ENCODE assay signal across 8 cellular contexts in the genomic region with DNA sequence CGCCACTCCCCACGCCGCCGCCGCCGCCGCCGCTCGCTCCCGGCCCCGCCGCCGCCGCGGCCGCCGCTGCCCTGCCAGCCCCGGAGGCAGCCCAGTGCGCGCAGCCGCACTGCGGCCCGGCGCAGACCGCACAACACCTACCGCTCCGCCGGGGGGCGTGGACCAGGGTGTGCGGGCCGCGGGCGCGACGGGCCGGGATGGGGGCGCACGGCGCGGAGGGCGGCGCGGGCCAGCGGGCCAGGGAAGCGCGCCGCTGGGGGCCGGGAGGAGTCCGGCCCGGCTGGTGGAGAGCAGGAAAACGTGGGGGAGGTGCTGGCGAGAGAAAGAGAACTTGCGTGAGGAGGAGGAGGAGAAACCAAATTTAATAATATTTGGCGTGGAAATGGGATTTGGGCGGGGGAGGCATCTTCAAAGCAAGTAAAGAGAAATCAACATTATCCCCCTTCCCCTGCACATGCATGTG. TPM values are rescaled to one million over a fixed set of nuclear protein-coding genes. Genes with fewer than 3 reads are reported as not detected.
DNase-seq lines count a peak whose midpoint lies in the region; ATAC-seq and TF ChIP-seq lines count a peak whose summit lies in the region.

A gene (minus strand): TSS at position 106 of the 463 bp plus-strand sequence. CDS start 594 bp downstream, outside the sequence.

- no peaks in the 10 kb centered on the region for H3K9me3 Mint-ChIP-seq in activated T-helper 2 cell treated with anti-CD3 and anti-CD28 coated beads, Interferon-gamma antibody, Interleukin-2, Interleukin-4, amounts not matched to agents 10 μg/mL and 5 μg/mL and 100 μg/mL, durations not matched to agents 14 hours and 24 hours and 36 hours
- no peaks in the 10 kb centered on the region for H3K9me3 Mint-ChIP-seq in natural killer cell treated with Interleukin-12 subunit alpha and Interleukin-12 subunit beta and Interleukin-15 and Interleukin-18, amount 100 ng/mL, for 72 hours

- H3K27me3 Mint-ChIP-seq in activated T-helper 2 cell treated with anti-CD3 and anti-CD28 coated beads, Interferon-gamma antibody, Interleukin-2, Interleukin-4, amounts not matched to agents 10 μg/mL and 5 μg/mL and 100 μg/mL, durations not matched to agents 14 hours and 24 hours and 36 hours (ENCODE audit: low read depth) = no peaks in the 10 kb centered on the region
- H3K27me3 Mint-ChIP-seq in natural killer cell treated with Interleukin-12 subunit alpha and Interleukin-12 subunit beta and Interleukin-15 and Interleukin-18, amount 100 ng/mL, for 72 hours = no peaks in the 10 kb centered on the region

- H3K4me3 ChIP-seq in fibroblast of pulmonary artery (replicated peaks; ENCODE audit: low read depth, low read length) = peak within 1 kb of the TSS; percentile 78

- H3K36me3 Mint-ChIP-seq in activated T-helper 2 cell treated with anti-CD3 and anti-CD28 coated beads, Interferon-gamma antibody, Interleukin-2, Interleukin-4, amounts not matched to agents 10 μg/mL and 5 μg/mL and 100 μg/mL, durations not matched to agents 14 hours and 24 hours and 36 hours (ENCODE audit: low read depth) = peaks cover 12% of the 10 kb centered on the region
- H3K36me3 Mint-ChIP-seq in natural killer cell treated with Interleukin-12 subunit alpha and Interleukin-12 subunit beta and Interleukin-15 and Interleukin-18, amount 100 ng/mL, for 72 hours = no peaks in the 10 kb centered on the region

- peak within 1 kb of the TSS; percentile 92 for H3K4me3 Mint-ChIP-seq in activated T-helper 2 cell treated with anti-CD3 and anti-CD28 coated beads, Interferon-gamma antibody, Interleukin-2, Interleukin-4, amounts not matched to agents 10 μg/mL and 5 μg/mL and 100 μg/mL, durations not matched to agents 14 hours and 24 hours and 36 hours (ENCODE audit: low read depth)
- peak within 1 kb of the TSS; percentile 92 for H3K4me3 Mint-ChIP-seq in natural killer cell treated with Interleukin-12 subunit alpha and Interleukin-12 subunit beta and Interleukin-15 and Interleukin-18, amount 100 ng/mL, for 72 hours

- TF ChIP-seq CTCF in C4-2B (conservative IDR thresholded peaks at IDR 0.05) (peak; percentile 38), fibroblast of pulmonary artery (IDR thresholded peaks at IDR 0.05; ENCODE audit: low read length, missing control alignments) (no peak)

- H3K4me1 Mint-ChIP-seq in activated T-helper 2 cell treated with anti-CD3 and anti-CD28 coated beads, Interferon-gamma antibody, Interleukin-2, Interleukin-4, amounts not matched to agents 10 μg/mL and 5 μg/mL and 100 μg/mL, durations not matched to agents 14 hours and 24 hours and 36 hours (ENCODE audit: low read depth) = peaks cover 37% of the 10 kb centered on the region
- H3K4me1 Mint-ChIP-seq in natural killer cell treated with Interleukin-12 subunit alpha and Interleukin-12 subunit beta and Interleukin-15 and Interleukin-18, amount 100 ng/mL, for 72 hours (ENCODE audit: low read depth in 2 of 2) = peaks cover 23 to 35% of the 10 kb centered on the region in 2 donors

- H3K27ac ChIP-seq in C4-2B = peak within 1 kb of the TSS; percentile 93

- H3K27ac Mint-ChIP-seq in activated T-helper 2 cell treated with anti-CD3 and anti-CD28 coated beads, Interferon-gamma antibody, Interleukin-2, Interleukin-4, amounts not matched to agents 10 μg/mL and 5 μg/mL and 100 μg/mL, durations not matched to agents 14 hours and 24 hours and 36 hours = peak within 1 kb of the TSS; percentile 98
- peak within 1 kb of the TSS; percentile 71 to 85 for H3K27ac Mint-ChIP-seq in natural killer cell treated with Interleukin-12 subunit alpha and Interleukin-12 subunit beta and Interleukin-15 and Interleukin-18, amount 100 ng/mL, for 72 hours

- ATAC-seq in GM19395 (IDR thresholded peaks at IDR 0.05; ENCODE audit: unreplicated experiment) = peak; percentile 40
- ATAC-seq in natural killer cell treated with Interleukin-12 subunit alpha and Interleukin-12 subunit beta and Interleukin-15 and Interleukin-18, amount 100 ng/mL, for 72 hours = peak; percentile 92 to 95
- ATAC-seq in stimulated activated naive CD8-positive, alpha-beta T cell treated with anti-CD3 and anti-CD28 coated beads, Interleukin-15, Interleukin-2, amounts not matched to agents 100 U/mL and 50 U/mL, for 24 hours = peak; percentile 77

- peak; percentile 70 for DNase-seq in HPDE6-E6E7 (ENCODE audit: extremely low spot score)
- peak; percentile 79 for DNase-seq in RKO (ENCODE audit: low spot score)
- peak; percentile 75 for DNase-seq in activated T-helper 2 cell treated with anti-CD3 and anti-CD28 coated beads, Interferon-gamma antibody, Interleukin-2, Interleukin-4, amounts not matched to agents 10 μg/mL and 5 μg/mL and 100 μg/mL, durations not matched to agents 14 hours and 24 hours and 36 hours (ENCODE audit: low spot score)
- DNase-seq in fibroblast of pulmonary artery (ENCODE audit: low read depth) = peak; percentile 73
- DNase-seq in natural killer cell treated with Interleukin-12 subunit alpha and Interleukin-12 subunit beta and Interleukin-15 and Interleukin-18, amount 100 ng/mL, for 72 hours (ENCODE audit: low spot score) = peak; percentile 86
- DNase-seq in stimulated activated naive CD8-positive, alpha-beta T cell treated with anti-CD3 and anti-CD28 coated beads, Interleukin-15, Interleukin-2, amounts not matched to agents 100 U/mL and 50 U/mL, for 24 hours = peak; percentile 77

- intact Hi-C loops in activated T-helper 2 cell treated with anti-CD3 and anti-CD28 coated beads, Interferon-gamma antibody, Interleukin-2, Interleukin-4, amounts not matched to agents 10 μg/mL and 5 μg/mL and 100 μg/mL, durations not matched to agents 14 hours and 24 hours and 36 hours (cut with micrococcal nuclease) = loop anchor here (2.0 to 10.0 kb wide), 7 partner anchors 77 to 839 kb away; a partner anchor contains a TSS

RNA-seq across cellular contexts. Expression of the gene that starts here (rescaled TPM):
- total RNA-seq in activated T-helper 2 cell treated with anti-CD3 and anti-CD28 coated beads, Interferon-gamma antibody, Interleukin-2, Interleukin-4, amounts not matched to agents 10 μg/mL and 5 μg/mL and 100 μg/mL, durations not matched to agents 14 hours and 24 hours and 36 hours = 36.6 and 37.7 TPM in 2 replicates
- 10 to 100 TPM; 19.5 to 28.1 TPM for total RNA-seq in natural killer cell treated with Interleukin-12 subunit alpha and Interleukin-12 subunit beta and Interleukin-15 and Interleukin-18, amount 100 ng/mL, for 72 hours

Comparison
In these comparisons a context has a peak if more than half of its experiments do, and no peak if none do; other contexts are left out.
1. Peak in every context shown above with its lines: DNase-seq, ATAC-seq, H3K4me3 ChIP-seq and H3K27ac ChIP-seq.
2. ATAC-seq: peak in every context shown above with its lines; median percentile 94 in natural killer cell treated with Interleukin-12 subunit alpha and Interleukin-12 subunit beta and Interleukin-15 and Interleukin-18, amount 100 ng/mL, for 72 hours; 77 in stimulated activated naive CD8-positive, alpha-beta T cell treated with anti-CD3 and anti-CD28 coated beads, Interleukin-15, Interleukin-2, amounts not matched to agents 100 U/mL and 50 U/mL, for 24 hours; 40 in GM19395.